Comparison of ENCODE assay signal across 12 cellular contexts in the genomic region with DNA sequence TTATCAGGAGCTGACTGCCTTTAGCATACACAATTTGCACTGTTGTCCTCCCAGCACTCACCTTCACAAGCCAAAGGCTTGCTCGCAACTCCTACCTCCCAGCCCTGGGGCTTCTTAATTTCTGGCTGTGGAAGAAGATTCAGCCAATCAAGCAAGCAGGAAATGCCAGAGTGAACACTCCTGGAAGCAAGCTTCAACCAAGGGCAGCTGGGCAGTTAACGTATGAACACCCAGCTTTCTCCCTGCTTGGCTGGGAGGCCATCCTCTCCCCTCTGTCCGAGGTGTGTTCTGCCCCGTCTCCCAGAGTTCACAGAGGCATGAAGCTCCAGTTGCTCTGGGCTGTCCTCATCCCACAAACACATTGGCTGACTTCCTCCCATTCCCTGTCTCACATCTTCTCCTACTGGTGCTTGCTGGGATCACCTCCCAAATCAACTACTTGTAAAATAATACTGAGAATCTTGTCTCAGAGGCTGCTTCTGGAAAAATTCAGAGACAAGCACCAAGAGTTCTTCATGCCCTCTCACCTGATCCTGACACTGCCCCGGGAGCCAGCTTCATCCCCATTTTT. TPM values are rescaled to one million over a fixed set of nuclear protein-coding genes. Genes with fewer than 3 reads are reported as not detected.
DNase-seq lines count a peak whose midpoint lies in the region; ATAC-seq and TF ChIP-seq lines count a peak whose summit lies in the region.
"Had no signal": no experiment of that assay in that cellular context is flagged by ENCODE, and none has a peak within 500 bp of the region (broad histone marks: within the 10 kb centered on the region; RNA-seq: fewer than 3 reads in every experiment).

No MANE protein-coding gene starts in this region.

- H3K27ac ChIP-seq in cardiac muscle cell (no peak overlapping the region), heart left ventricle (no peak overlapping the region)

- H3K4me3 ChIP-seq in cardiac muscle cell (no peak overlapping the region), heart left ventricle (no peak overlapping the region)

- H3K4me1 Mint-ChIP-seq in Calu3 (ENCODE audit: low read depth, unreplicated experiment) = no peaks in the 10 kb centered on the region
- peaks cover 2% of the 10 kb centered on the region for H3K4me1 Mint-ChIP-seq in activated CD8-positive, alpha-beta T cell treated with anti-CD3 and anti-CD28 coated beads, Interleukin-2, amount 10 ng/mL, durations not matched to agents 7 days and 5 days (ENCODE audit: low read depth)
- peaks cover 9% of the 10 kb centered on the region for H3K4me1 Mint-ChIP-seq in T-helper 2 cell treated with Interferon-gamma antibody and Interleukin-4, amounts not matched to agents 5 μg/mL and 100 μg/mL, for 36 hours (ENCODE audit: low read depth)

- H3K27me3 ChIP-seq in cardiac muscle cell = no peaks in the 10 kb centered on the region
- peaks cover 0 to 13% (median 3%) of the 10 kb centered on the region in 9 donors for H3K27me3 ChIP-seq in heart left ventricle

- ATAC-seq in heart left ventricle = no peak
- no peak for ATAC-seq in activated CD8-positive, alpha-beta T cell treated with anti-CD3 and anti-CD28 coated beads, Interleukin-2, amount 10 ng/mL, durations not matched to agents 7 days and 5 days

- CTCF ChIA-PET in Calu3 (lab: Charles Lee) = interaction anchor here (0.7 kb wide), 2 partner anchors 981 to 994 kb away, joined by 3 to 4 read pairs; no protein-coding TSS in a partner anchor
- CTCF ChIA-PET in activated CD8-positive, alpha-beta T cell treated with anti-CD3 and anti-CD28 coated beads, Interleukin-2, amount 10 ng/mL, durations not matched to agents 7 days and 5 days (lab: Charles Lee) = interaction anchor here (2.0 kb wide), 1 partner anchor 96 kb away, joined by 6 read pairs; no protein-coding TSS in a partner anchor

- POLR2A ChIA-PET in activated CD8-positive, alpha-beta T cell treated with anti-CD3 and anti-CD28 coated beads, Interleukin-2, amount 10 ng/mL, durations not matched to agents 7 days and 5 days (lab: Charles Lee) = no interaction called here

- DNase-seq in cardiac muscle cell (ENCODE audit: low read depth in 1 of 2, low spot score in 1 of 2) = peak in 1 of 2 donors; percentile 44
- DNase-seq in heart left ventricle = no peak
- peak; percentile 72 for DNase-seq in SK-MEL-5 (ENCODE audit: low read depth, low spot score)
- DNase-seq in glomerular visceral epithelial cell (ENCODE audit: extremely low spot score) = peak; percentile 24
- no peak for DNase-seq in T-helper 9 cell
- no peak for DNase-seq in Calu3
- no peak for DNase-seq in activated CD8-positive, alpha-beta T cell treated with anti-CD3 and anti-CD28 coated beads, Interleukin-2, amount 10 ng/mL, durations not matched to agents 7 days and 5 days
- DNase-seq in T-helper 2 cell treated with Interferon-gamma antibody and Interleukin-4, amounts not matched to agents 5 μg/mL and 100 μg/mL, for 36 hours (ENCODE audit: low spot score) = no peak
- DNase-seq: activated naive CD8-positive, alpha-beta T cell treated with anti-CD3 and anti-CD28 coated beads for 36 hours; AML-193; NCI-H2029; trophoblast cell had no signal

- H3K4me3 Mint-ChIP-seq in Calu3 (ENCODE audit: low read depth, unreplicated experiment) = no peak overlapping the region
- H3K4me3 Mint-ChIP-seq in activated CD8-positive, alpha-beta T cell treated with anti-CD3 and anti-CD28 coated beads, Interleukin-2, amount 10 ng/mL, durations not matched to agents 7 days and 5 days = no peak overlapping the region
- H3K4me3 Mint-ChIP-seq in T-helper 2 cell treated with Interferon-gamma antibody and Interleukin-4, amounts not matched to agents 5 μg/mL and 100 μg/mL, for 36 hours = no peak overlapping the region
- H3K4me3 Mint-ChIP-seq: activated naive CD8-positive, alpha-beta T cell treated with anti-CD3 and anti-CD28 coated beads for 36 hours had no signal

- H3K36me3 Mint-ChIP-seq in Calu3 (ENCODE audit: insufficient read depth, unreplicated experiment) = peaks cover 4% of the 10 kb centered on the region
- no peaks in the 10 kb centered on the region for H3K36me3 Mint-ChIP-seq in activated CD8-positive, alpha-beta T cell treated with anti-CD3 and anti-CD28 coated beads, Interleukin-2, amount 10 ng/mL, durations not matched to agents 7 days and 5 days (ENCODE audit: low read depth)
- H3K36me3 Mint-ChIP-seq in T-helper 2 cell treated with Interferon-gamma antibody and Interleukin-4, amounts not matched to agents 5 μg/mL and 100 μg/mL, for 36 hours (ENCODE audit: low read depth) = no peaks in the 10 kb centered on the region
- H3K36me3 Mint-ChIP-seq: activated naive CD8-positive, alpha-beta T cell treated with anti-CD3 and anti-CD28 coated beads for 36 hours had no signal

- in situ Hi-C loops in SK-MEL-5 (cut with HindIII; ENCODE audit: low pct_unique_long_range_greater_than_20kb, low sequenced_read_pairs) = no loop called here

- no peaks in the 10 kb centered on the region for H3K9me3 Mint-ChIP-seq in Calu3 (ENCODE audit: low read depth, unreplicated experiment)
- no peaks in the 10 kb centered on the region for H3K9me3 Mint-ChIP-seq in activated CD8-positive, alpha-beta T cell treated with anti-CD3 and anti-CD28 coated beads, Interleukin-2, amount 10 ng/mL, durations not matched to agents 7 days and 5 days (ENCODE audit: insufficient read depth)
- H3K9me3 Mint-ChIP-seq in T-helper 2 cell treated with Interferon-gamma antibody and Interleukin-4, amounts not matched to agents 5 μg/mL and 100 μg/mL, for 36 hours = peaks cover 7% of the 10 kb centered on the region
- H3K9me3 Mint-ChIP-seq: activated naive CD8-positive, alpha-beta T cell treated with anti-CD3 and anti-CD28 coated beads for 36 hours had no signal

- TF ChIP-seq POLR2A in heart left ventricle (IDR thresholded peaks at IDR 0.05) = no peak

- intact Hi-C loops in heart left ventricle (cut with DNase I) (loop anchor here in 2 of 10 donors (10.0 kb wide), 1 partner anchor 642 kb away; no protein-coding TSS in a partner anchor), Calu3 (cut with micrococcal nuclease; ENCODE audit: unreplicated experiment) (no loop called here)

- H3K4me1 ChIP-seq in cardiac muscle cell (ENCODE audit: low read depth) = no peaks in the 10 kb centered on the region
- no peaks in the 10 kb centered on the region for H3K4me1 ChIP-seq in heart left ventricle

- H3K9me3 ChIP-seq in cardiac muscle cell (ENCODE audit: low read depth) (no peaks in the 10 kb centered on the region), heart left ventricle (no peaks in the 10 kb centered on the region)

- H3K27me3 Mint-ChIP-seq in Calu3 (ENCODE audit: unreplicated experiment) = peaks cover 88% of the 10 kb centered on the region
- no peaks in the 10 kb centered on the region for H3K27me3 Mint-ChIP-seq in activated CD8-positive, alpha-beta T cell treated with anti-CD3 and anti-CD28 coated beads, Interleukin-2, amount 10 ng/mL, durations not matched to agents 7 days and 5 days (ENCODE audit: low read depth)
- no peaks in the 10 kb centered on the region for H3K27me3 Mint-ChIP-seq in T-helper 2 cell treated with Interferon-gamma antibody and Interleukin-4, amounts not matched to agents 5 μg/mL and 100 μg/mL, for 36 hours (ENCODE audit: low read depth)

- WGBS in heart left ventricle, 4 donors = 44 to 51% (median 50%) methylated on average over 5 of the region's 5 CpGs

- TF ChIP-seq CTCF in cardiac muscle cell (IDR thresholded peaks at IDR 0.05; ENCODE audit: low read depth, low read length) = peak; percentile 21
- no peak for TF ChIP-seq CTCF in heart left ventricle (IDR thresholded peaks at IDR 0.05)
- TF ChIP-seq CTCF in Calu3 (IDR thresholded peaks at IDR 0.05; ENCODE audit: unreplicated experiment) = no peak

- no TSS peak for BruUV-seq in Calu3 (replicated peaks; lab: Mats Ljungman, UMichigan)

- H3K36me3 ChIP-seq in cardiac muscle cell (no peaks in the 10 kb centered on the region), heart left ventricle (no peaks in the 10 kb centered on the region)

- H3K27ac Mint-ChIP-seq in Calu3 (ENCODE audit: unreplicated experiment) = no peak overlapping the region
- no peak overlapping the region for H3K27ac Mint-ChIP-seq in activated CD8-positive, alpha-beta T cell treated with anti-CD3 and anti-CD28 coated beads, Interleukin-2, amount 10 ng/mL, durations not matched to agents 7 days and 5 days
- H3K27ac Mint-ChIP-seq in T-helper 2 cell treated with Interferon-gamma antibody and Interleukin-4, amounts not matched to agents 5 μg/mL and 100 μg/mL, for 36 hours = no peak overlapping the region
- H3K27ac Mint-ChIP-seq: activated naive CD8-positive, alpha-beta T cell treated with anti-CD3 and anti-CD28 coated beads for 36 hours had no signal

RNA-seq across cellular contexts. Expression of a gene that starts 15.3 kb away (rescaled TPM):
- 59.1 and 60.7 TPM in 2 replicates for total RNA-seq in cardiac muscle cell
- polyA plus RNA-seq in cardiac muscle cell = 47.3 and 56.0 TPM in 2 replicates
- total RNA-seq in heart left ventricle = 10 to 100 TPM; 21.0 to 69.7 (median 47.0) TPM
- 10 to 100 TPM; 33.5 to 39.6 TPM for polyA plus RNA-seq in heart left ventricle
- total RNA-seq in SK-MEL-5 (2014; rRNA removed; shearing (Covaris generic)) = 45.6 and 48.8 TPM in 2 replicates
- 108 and 146 TPM in 2 replicates for polyA plus RNA-seq in SK-MEL-5 (2015; cell fraction: cytosol; rRNA removed)
- 730 and 807 TPM in 2 replicates for polyA plus RNA-seq in SK-MEL-5 (2015; cell fraction: nucleus; rRNA removed)
- total RNA-seq in Calu3 (2022) = 202 and 205 TPM in 2 replicates
- total RNA-seq in activated CD8-positive, alpha-beta T cell treated with anti-CD3 and anti-CD28 coated beads, Interleukin-2, amount 10 ng/mL, durations not matched to agents 7 days and 5 days = 100 to 1,000 TPM; 141 to 142 TPM

Comparison
In these comparisons a context has a peak if more than half of its experiments do, and no peak if none do; other contexts are left out.
1. DNase-seq: peak in SK-MEL-5 (single experiment) and glomerular visceral epithelial cell (single experiment); none in heart left ventricle (0 of 5), T-helper 9 cell (single experiment), Calu3 (single experiment), activated CD8-positive, alpha-beta T cell treated with anti-CD3 and anti-CD28 coated beads, Interleukin-2, amount 10 ng/mL, durations not matched to agents 7 days and 5 days (single experiment) and T-helper 2 cell treated with Interferon-gamma antibody and Interleukin-4, amounts not matched to agents 5 μg/mL and 100 μg/mL, for 36 hours (single experiment).